Comparison of ENCODE assay signal across 18 cellular contexts in the genomic region with DNA sequence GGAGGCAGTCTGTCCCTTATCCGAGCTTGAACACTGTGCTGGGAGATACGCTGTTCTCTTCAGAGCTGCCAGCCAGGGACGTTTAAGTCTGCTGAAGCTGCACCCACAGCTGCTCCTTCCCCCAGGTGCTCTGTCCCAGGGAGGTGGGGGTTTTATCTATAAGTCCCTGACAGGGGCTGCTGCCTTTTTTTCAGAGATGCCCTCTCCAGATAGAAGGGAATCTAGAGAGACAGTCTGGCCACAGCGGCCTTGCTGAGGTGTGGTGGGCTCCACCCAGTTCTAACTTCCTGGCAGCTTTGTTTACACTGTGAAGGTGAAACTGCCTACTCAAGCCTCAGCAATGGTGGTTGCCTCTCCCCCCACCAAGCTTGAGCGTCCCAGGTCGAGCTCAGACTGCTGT.
DNase-seq lines count a peak whose midpoint lies in the region; ATAC-seq, FAIRE-seq and TF ChIP-seq lines count a peak whose summit lies in the region.
"Had no signal": no experiment of that assay in that cellular context is flagged by ENCODE, and none has a peak within 500 bp of the region (broad histone marks: within the 10 kb centered on the region; RNA-seq: fewer than 3 reads in every experiment).

No MANE protein-coding gene starts in this region.

- H3K9ac ChIP-seq in MM.1S (ENCODE audit: low read length), result no peak overlapping the region
- H3K9ac ChIP-seq in K562 (ENCODE audit: insufficient read depth in 1 of 2, low read depth in 2 of 2, low read length in 2 of 2), result peak overlapping the region; percentile 20 to 82; a peak in 2 of 4 replicates

- no peaks in the 10 kb centered on the region for H3K36me3 ChIP-seq in MM.1S (replicated peaks; ENCODE audit: insufficient read depth, low read length)
- H3K36me3 ChIP-seq in K562 (ENCODE audit: control insufficient read depth, insufficient read depth, low read length), result peaks cover 25% of the 10 kb centered on the region
- H3K36me3 ChIP-seq: HAP-1 had no signal

- POLR2A ChIA-PET in K562 (lab: Yijun Ruan, JAX), result interaction anchor here (0.7 to 1.7 kb wide), 2 partner anchors 20 to 21 kb away, joined by 3 read pairs; no protein-coding TSS in a partner anchor

- H3K9me3 ChIP-seq in MM.1S (replicated peaks; ENCODE audit: insufficient read depth, low read length) (no peaks in the 10 kb centered on the region), K562 (replicated peaks; ENCODE audit: control insufficient read depth, insufficient read depth, low read depth, low read length) (0 out of 2 replicates have a peak, but pooled peaks cover 2% of the 10 kb centered on the region)
- H3K9me3 ChIP-seq: HAP-1 had no signal

- intact Hi-C loops in K562 (cut with micrococcal nuclease), result loop anchor here (5.0 kb wide), 1 partner anchor 49 kb away; no protein-coding TSS in a partner anchor

- H3K4me1 ChIP-seq in MM.1S (ENCODE audit: low read length), result no peaks in the 10 kb centered on the region
- peaks cover 13 to 28% of the 10 kb centered on the region in 2 experiments for H3K4me1 ChIP-seq in K562 (replicated peaks in 1 of 2; ENCODE audit: control insufficient read depth in 2 of 2, insufficient read depth in 2 of 2, low read length in 2 of 2)
- H3K4me1 ChIP-seq: HAP-1 had no signal

- TF ChIP-seq RAD21 in K562 (CRISPR knock-in tag; conservative IDR thresholded peaks at IDR 0.05 in 1 of 2, IDR thresholded peaks at IDR 0.05 in 1 of 2), result 0 out of 4 replicates have a peak, but pooled peaks of 1 of the 2 experiments have one; percentile 9

- H3K79me2 ChIP-seq in MM.1S (ENCODE audit: low read length) (no peaks in the 10 kb centered on the region), K562 (ENCODE audit: control insufficient read depth, insufficient read depth, low read length) (peaks cover 95% of the 10 kb centered on the region)

- CTCF ChIA-PET in K562 (lab: Yijun Ruan, JAX; ENCODE audit: low intra/inter-chr PET ratio), result no interaction called here

- TF ChIP-seq POLR2A in K562 (conservative IDR thresholded peaks at IDR 0.05), result no peak

- H3K9me1 ChIP-seq in K562 (ENCODE audit: control insufficient read depth, insufficient read depth, low read length), result no peaks in the 10 kb centered on the region

- BruUV-seq in K562 (replicated peaks; lab: Mats Ljungman, UMichigan), result no TSS peak

- H4K20me1 ChIP-seq in MM.1S (ENCODE audit: insufficient read depth, low read length), result no peaks in the 10 kb centered on the region
- no peaks in the 10 kb centered on the region for H4K20me1 ChIP-seq in K562 (replicated peaks; ENCODE audit: control insufficient read depth, insufficient read depth, low read length)

- no peak overlapping the region for H3K27ac ChIP-seq in MM.1S (ENCODE audit: low read length)
- H3K27ac ChIP-seq in K562 (ENCODE audit: extremely low read depth, low read depth, low read length), result peak overlapping the region; percentile 75

- in situ Hi-C loops in K562 (cut with MboI), result no loop called here

- TF ChIP-seq CTCF in MM.1S (IDR thresholded peaks at IDR 0.05; ENCODE audit: low read length) (no peak), K562 (IDR thresholded peaks at IDR 0.05 in 2 of 3, conservative IDR thresholded peaks at IDR 0.05 in 1 of 3; ENCODE audit: insufficient read depth in 2 of 3, low read depth in 1 of 3, low read length in 3 of 3) (no peak)

- FAIRE-seq in K562 (lab: Jason Lieb, UNC), result peak; percentile 70
- FAIRE-seq: A204.1, HepG2, HTR-8/SVneo had no signal

- H3K4me2 ChIP-seq in MM.1S (ENCODE audit: low read depth, low read length), result no peak overlapping the region
- peak overlapping the region; percentile 60 for H3K4me2 ChIP-seq in K562 (ENCODE audit: insufficient read depth, low read length)

- DNase-seq in ELF-1 (ENCODE audit: low read depth, low spot score) (peak; percentile 3), MM.1S (peak; percentile 31), SW480 (ENCODE audit: low spot score) (peak; percentile 21), K562 (ENCODE audit: extremely low read depth in 1 of 4, low spot score in 3 of 4) (peak in 1 of 4 experiments; percentile 90), hippocampal formation (lab: John Stamatoyannopoulos, UW) (no peak), KG1 (lab: John Stamatoyannopoulos, UW) (no peak)
- DNase-seq: C1 segment of cervical spinal cord; Calu3; CD4-positive, alpha-beta T cell; DMS 273 treated with DMSO at 0.1 percent for 48 hours; DMS79 treated with DMSO at 0.1 percent for 48 hours; GF-D8; GOT3 had no signal

- TF ChIP-seq EP300 in K562 (IDR thresholded peaks at IDR 0.05; ENCODE audit: low read length), result peak; percentile 82; the same call in 1 of the 2 replicates

- H3K27me3 ChIP-seq in MM.1S (replicated peaks; ENCODE audit: insufficient read depth, low read length) (no peaks in the 10 kb centered on the region), K562 (ENCODE audit: control insufficient read depth in 2 of 2, insufficient read depth in 2 of 2, low read length in 2 of 2) (no peaks in the 10 kb centered on the region)

- ATAC-seq in K562 (peak; percentile 91), GM19324 (IDR thresholded peaks at IDR 0.05; ENCODE audit: low FRiP score, unreplicated experiment) (no peak)
- ATAC-seq: HepG2 had no signal

- 0% methylated on average over 5 of the region's 6 CpGs for whole genome bisulfite sequencing in K562 (ENCODE audit: insufficient coverage, low coverage, missing lambda C conversion rate)

- H2AFZ ChIP-seq in MM.1S (ENCODE audit: low read length) (no peak overlapping the region), K562 (ENCODE audit: low read depth, low read length) (peak overlapping the region; percentile 18; the same call in 1 of the 2 replicates)

- H3F3A ChIP-seq in MM.1S (ENCODE audit: insufficient read depth, low read length), result no peaks in the 10 kb centered on the region

- H3K9me2 ChIP-seq in MM.1S (replicated peaks; ENCODE audit: insufficient read depth, low read length), result no peaks in the 10 kb centered on the region

- H3K4me3 ChIP-seq in MM.1S (ENCODE audit: low read length) (no peak overlapping the region), K562 (peak overlapping the region; percentile 6; the same call in 1 of the 2 replicates)
- H3K4me3 ChIP-seq: HAP-1 had no signal

TF ChIP-seq in K562, 482 proteins besides CTCF, POLR2A, EP300 and RAD21 (continues in another document):
- TF ChIP-seq AFF1 (IDR thresholded peaks at IDR 0.05; ENCODE audit: low read depth in 1 of 2, partially characterized antibody in 2 of 2) (peak in 1 of 2 experiments; percentile 32), ILK (tag; IDR thresholded peaks at IDR 0.05; ENCODE audit: borderline replicate concordance, low read depth) (no peak), POLR2G (IDR thresholded peaks at IDR 0.05; ENCODE audit: low read depth, low read length) (no peak), ATF2 (CRISPR knock-in tag; IDR thresholded peaks at IDR 0.05) (no peak), DDX20 (tag; IDR thresholded peaks at IDR 0.05; ENCODE audit: low read depth) (no peak), TCF3 (CRISPR knock-in tag; IDR thresholded peaks at IDR 0.05) (peak; percentile 86), TAL1 (IDR thresholded peaks at IDR 0.05) (peak; percentile 92), SMARCA4 (IDR thresholded peaks at IDR 0.05) (peak; percentile 52; the same call in 1 of the 2 replicates), HNRNPH1 (optimal IDR thresholded peaks at IDR 0.05; ENCODE audit: low read depth, low read length) (no peak), CTBP1 (IDR thresholded peaks at IDR 0.05; ENCODE audit: borderline replicate concordance) (peak; percentile 53; the same call in 1 of the 2 replicates), SREBF1 (IDR thresholded peaks at IDR 0.05; ENCODE audit: borderline replicate concordance, low read depth, low read length) (no peak)

Comparison
In these comparisons a context has a peak if more than half of its experiments do, and no peak if none do; other contexts are left out.
1. DNase-seq: peak in ELF-1 (single experiment), MM.1S (single experiment) and SW480 (single experiment); none in hippocampal formation (0 of 2) and KG1 (single experiment).